Comparison of ENCODE assay signal across 25 cellular contexts in the genomic region with DNA sequence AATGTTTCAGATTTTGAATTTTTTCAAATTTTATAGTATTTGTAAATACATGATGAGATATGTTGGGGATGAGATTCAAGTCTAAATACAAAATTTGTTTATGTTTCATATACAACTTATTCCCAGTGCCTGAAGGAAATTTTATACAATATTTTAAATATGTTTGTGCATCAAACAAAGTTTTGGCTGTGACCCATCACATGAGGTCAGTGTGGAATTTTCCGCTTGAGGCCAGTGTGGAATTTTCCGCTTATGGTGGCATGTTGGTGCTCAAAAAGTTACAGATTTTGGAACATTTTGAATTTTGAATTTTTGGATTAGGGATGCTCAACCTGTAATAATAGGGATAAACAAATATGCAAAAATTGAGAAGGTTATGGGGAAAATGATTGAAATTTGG.
"Had no signal": no experiment of that assay in that cellular context is flagged by ENCODE, and none has a peak within 500 bp of the region (broad histone marks: within the 10 kb centered on the region; RNA-seq: fewer than 3 reads in every experiment).

No MANE protein-coding gene starts in this region.

- FAIRE-seq: urothelium cell line had no signal

- H3K4me3 ChIP-seq: stomach, suprapubic skin, testis, thoracic aorta, thyroid gland, tibial artery, tibial nerve, transverse colon, upper lobe of left lung, upper lobe of right lung, uterus, vagina had no signal

- H3K9me3 ChIP-seq: suprapubic skin, testis, thoracic aorta, thyroid gland, tibial artery, transverse colon, upper lobe of right lung, uterus, vagina had no signal

- H3K36me3 ChIP-seq: stomach, suprapubic skin, thoracic aorta, thyroid gland, tibial artery, tibial nerve, transverse colon, upper lobe of left lung, upper lobe of right lung, uterus, vagina had no signal

- H3K27ac ChIP-seq: stomach, suprapubic skin, testis, thoracic aorta, thyroid gland, tibial artery, tibial nerve, transverse colon, upper lobe of left lung, upper lobe of right lung, uterus, vagina had no signal

- H3K27me3 ChIP-seq: stomach, suprapubic skin, testis, thyroid gland, tibial artery, tibial nerve, transverse colon, upper lobe of left lung, upper lobe of right lung, uterus, vagina had no signal

- DNase-seq: stimulated activated CD4-positive, alpha-beta T cell treated with anti-CD3 and anti-CD28 coated beads, Interleukin-2, amount 100 ng/mL, for 48 hours; stimulated activated CD4-positive, alpha-beta T cell treated with anti-CD3 and anti-CD28 coated beads, Interleukin-4, amount 100 ng/mL, for 1 hour; stimulated activated CD4-positive, alpha-beta T cell treated with anti-CD3 and anti-CD28 coated beads, Interleukin-4, amount 100 ng/mL, for 24 hours; stimulated activated CD4-positive, alpha-beta T cell treated with anti-CD3 and anti-CD28 coated beads, Interleukin-4, amount 100 ng/mL, for 4 hours; stimulated activated CD8-positive, alpha-beta memory T cell treated with anti-CD3 and anti-CD28 coated beads, Interleukin-4, amount 100 ng/mL, for 48 hours; stimulated activated naive B cell treated with anti-CD40 and anti-IgM and Interleukin-4, amounts not matched to agents 10 μg/mL and 1 μg/mL and 100 μg/mL, for 72 hours; stimulated activated naive CD4-positive, alpha-beta T cell; stimulated activated naive CD4-positive, alpha-beta T cell treated with Interleukin-2 at 50 U/mL for 16 hours; stimulated activated naive CD8-positive, alpha-beta T cell treated with anti-CD3 and anti-CD28 coated beads, Interleukin-15, amount 100 ng/mL, for 72 hours; stimulated activated naive CD8-positive, alpha-beta T cell treated with anti-CD3 and anti-CD28 coated beads, Interleukin-15, Interleukin-2, amounts not matched to agents 100 U/mL and 50 U/mL, for 24 hours; stomach; substantia nigra; testis; thyroid gland; tibial artery; transverse colon; trophoblast cell; upper lobe of left lung; upper lobe of right lung; uterus had no signal

- H3K4me1 ChIP-seq: stomach, suprapubic skin, testis, thyroid gland, transverse colon, upper lobe of left lung, upper lobe of right lung, uterus, vagina had no signal
